Comparison of ENCODE assay signal across 15 cellular contexts in genomic region chr5:135045488-135045887, GRCh38. TPM values are rescaled to one million over a fixed set of nuclear protein-coding genes. Genes with fewer than 3 reads are reported as not detected.
DNase-seq lines count a peak whose midpoint lies in the region; ATAC-seq, FAIRE-seq and TF ChIP-seq lines count a peak whose summit lies in the region.
"Had no signal": no experiment of that assay in that cellular context is flagged by ENCODE, and none has a peak within 500 bp of the region (broad histone marks: within the 10 kb centered on the region; RNA-seq: fewer than 3 reads in every experiment).

No MANE protein-coding gene starts in this region.

- no peak for DNase-seq in A549 (ENCODE audit: low read depth in 1 of 2, low spot score in 1 of 2)
- DNase-seq in Karpas-422 = no peak
- DNase-seq in K562 (ENCODE audit: extremely low read depth in 1 of 4, low spot score in 3 of 4) = no peak
- no peak for DNase-seq in neuronal stem cell (ENCODE audit: low spot score)
- DNase-seq in NCI-H1417 (lab: John Stamatoyannopoulos, UW) = no peak
- no peak for DNase-seq in NCI-H69 (lab: John Stamatoyannopoulos, UW)
- DNase-seq in HuH-7.5 (ENCODE audit: low spot score) = no peak
- DNase-seq: C1 segment of cervical spinal cord; CD4-positive, alpha-beta T cell; DND-41; GF-D8; IMR-90; KG1 had no signal

- H3K9ac ChIP-seq in Karpas-422 (ENCODE audit: low read length) (peak overlapping the region; percentile 53), K562 (ENCODE audit: insufficient read depth in 1 of 2, low read depth in 2 of 2, low read length in 2 of 2) (no peak overlapping the region), neuronal stem cell (ENCODE audit: low read depth, low read length, poor library complexity) (peak overlapping the region; percentile 57)

- H2AK5ac ChIP-seq in neuronal stem cell (ENCODE audit: low read depth, low read length) = no peak overlapping the region

- no peak overlapping the region for H2BK120ac ChIP-seq in neuronal stem cell (ENCODE audit: low read depth, low read length)

- no peak overlapping the region for H4K91ac ChIP-seq in neuronal stem cell (ENCODE audit: low read depth, low read length, poor library complexity)

- CTCF ChIA-PET in A549 (lab: Yijun Ruan, JAX) = interaction anchor here (1.0 kb wide), 1 partner anchor 122 kb away, joined by 3 read pairs; no protein-coding TSS in a partner anchor
- CTCF ChIA-PET in K562 (lab: Yijun Ruan, JAX; ENCODE audit: low intra/inter-chr PET ratio) = no interaction called here

- in situ Hi-C loops in K562 (cut with MboI) = no loop called here

- H4K8ac ChIP-seq in neuronal stem cell (ENCODE audit: low read depth, low read length) = no peak overlapping the region

- no peaks in the 10 kb centered on the region for H3K79me1 ChIP-seq in neuronal stem cell (ENCODE audit: low read depth, low read length)

- no peak overlapping the region for H3K23ac ChIP-seq in neuronal stem cell (ENCODE audit: low read depth, low read length, poor library complexity)

- POLR2A ChIA-PET in A549 (lab: Yijun Ruan, JAX) (no interaction called here), K562 (lab: Yijun Ruan, JAX) (interaction anchor here (0.6 to 1.1 kb wide), 2 partner anchors 13 to 47 kb away, joined by 3 to 4 read pairs; no protein-coding TSS in a partner anchor)

- H3K27me3 ChIP-seq in Karpas-422 (ENCODE audit: low read length) (no peaks in the 10 kb centered on the region), K562 (ENCODE audit: control insufficient read depth in 2 of 2, insufficient read depth in 2 of 2, low read length in 2 of 2) (no peaks in the 10 kb centered on the region), neuronal stem cell (ENCODE audit: control insufficient read depth in 3 of 3, insufficient read depth in 3 of 3, low read depth in 1 of 3, low read length in 3 of 3) (peaks cover 19 to 98% (median 77%) of the 10 kb centered on the region in 3 experiments)

- no peak overlapping the region for H3K18ac ChIP-seq in neuronal stem cell (ENCODE audit: low read length)

- H3K4me2 ChIP-seq in A549 = no peak overlapping the region
- H3K4me2 ChIP-seq in Karpas-422 (ENCODE audit: low read depth, low read length, poor library complexity, severe bottlenecking) = peak overlapping the region; percentile 27
- H3K4me2 ChIP-seq in K562 (ENCODE audit: insufficient read depth, low read length) = no peak overlapping the region
- no peak overlapping the region for H3K4me2 ChIP-seq in neuronal stem cell (ENCODE audit: insufficient read depth, low read length, poor library complexity, severe bottlenecking)

- H3K79me2 ChIP-seq in Karpas-422 (ENCODE audit: low read length) (no peaks in the 10 kb centered on the region), K562 (ENCODE audit: control insufficient read depth, insufficient read depth, low read length) (no peaks in the 10 kb centered on the region)

- no peaks in the 10 kb centered on the region for H3K9me1 ChIP-seq in K562 (ENCODE audit: control insufficient read depth, insufficient read depth, low read length)

- intact Hi-C loops in K562 (cut with micrococcal nuclease) = no loop called here

- H2BK15ac ChIP-seq in neuronal stem cell (ENCODE audit: low read length) = no peak overlapping the region

- FAIRE-seq in A549 (lab: Jason Lieb, UNC) (no peak), K562 (lab: Jason Lieb, UNC) (no peak)

- H2BK5ac ChIP-seq in neuronal stem cell (ENCODE audit: low read length) = no peak overlapping the region

- H3K36me3 ChIP-seq in Karpas-422 (ENCODE audit: insufficient read depth, low read length) (no peaks in the 10 kb centered on the region), K562 (ENCODE audit: control insufficient read depth, insufficient read depth, low read length) (no peaks in the 10 kb centered on the region), neuronal stem cell (replicated peaks in 1 of 2; ENCODE audit: control insufficient read depth in 2 of 2, insufficient read depth in 2 of 2, low read length in 2 of 2) (no peaks in the 10 kb centered on the region)

- no peak for TF ChIP-seq CTCF in A549 (IDR thresholded peaks at IDR 0.05)
- no peak for TF ChIP-seq CTCF in K562 (IDR thresholded peaks at IDR 0.05 in 2 of 3, conservative IDR thresholded peaks at IDR 0.05 in 1 of 3; ENCODE audit: insufficient read depth in 2 of 3, low read depth in 1 of 3, low read length in 3 of 3)

- H2AFZ ChIP-seq in Karpas-422 (ENCODE audit: low read length) = no peak overlapping the region
- H2AFZ ChIP-seq in K562 (ENCODE audit: low read depth, low read length) = no peak overlapping the region
- H2AFZ ChIP-seq in neuronal stem cell (ENCODE audit: low read length) = no peak overlapping the region

- no peaks in the 10 kb centered on the region for H4K20me1 ChIP-seq in Karpas-422 (ENCODE audit: insufficient read depth, low read depth, low read length)
- no peaks in the 10 kb centered on the region for H4K20me1 ChIP-seq in K562 (replicated peaks; ENCODE audit: control insufficient read depth, insufficient read depth, low read length)

- no peak overlapping the region for H2BK12ac ChIP-seq in neuronal stem cell (ENCODE audit: low read length)

- H3K9me2 ChIP-seq in Karpas-422 (replicated peaks; ENCODE audit: insufficient read depth, low read length) = no peaks in the 10 kb centered on the region

- BruUV-seq in K562 (replicated peaks; lab: Mats Ljungman, UMichigan) = no TSS peak

- H3K4ac ChIP-seq in neuronal stem cell (ENCODE audit: low read length) = no peak overlapping the region

- H3K27ac ChIP-seq in A549 (no peak overlapping the region), Karpas-422 (ENCODE audit: low read length) (peak overlapping the region; percentile 88), K562 (ENCODE audit: extremely low read depth, low read depth, low read length) (no peak overlapping the region), neuronal stem cell (replicated peaks; ENCODE audit: low read length) (no peak overlapping the region)

- TF ChIP-seq POLR2A in A549 (IDR thresholded peaks at IDR 0.05; ENCODE audit: low read length) = no peak
- no peak for TF ChIP-seq POLR2A in K562 (conservative IDR thresholded peaks at IDR 0.05)

- TF ChIP-seq EP300 in A549 (IDR thresholded peaks at IDR 0.05) (no peak), K562 (IDR thresholded peaks at IDR 0.05; ENCODE audit: low read length) (no peak)

- no peak overlapping the region for H3K14ac ChIP-seq in neuronal stem cell (ENCODE audit: low read length)

- ATAC-seq in A549 (no peak), K562 (no peak)
- ATAC-seq: HCT116 had no signal

- no peak overlapping the region for H3K4me3 ChIP-seq in A549
- H3K4me3 ChIP-seq in Karpas-422 (ENCODE audit: low read length) = no peak overlapping the region
- no peak overlapping the region for H3K4me3 ChIP-seq in K562
- peak overlapping the region in 1 of 2 donors; percentile 27 for H3K4me3 ChIP-seq in neuronal stem cell (ENCODE audit: low read length in 2 of 2)

- H3K4me1 ChIP-seq in A549 (no peaks in the 10 kb centered on the region), Karpas-422 (ENCODE audit: low read length) (peaks cover 92% of the 10 kb centered on the region), K562 (replicated peaks in 1 of 2; ENCODE audit: control insufficient read depth in 2 of 2, insufficient read depth in 2 of 2, low read length in 2 of 2) (peaks cover 0 to 12% of the 10 kb centered on the region in 2 experiments; a peak in 3 of 5 replicates), neuronal stem cell (ENCODE audit: control insufficient read depth in 2 of 2, insufficient read depth in 1 of 2, low read depth in 1 of 2, low read length in 2 of 2) (peaks cover 0 to 18% of the 10 kb centered on the region in 2 donors)

- TF ChIP-seq RAD21 in A549 (conservative IDR thresholded peaks at IDR 0.05 in 1 of 2, IDR thresholded peaks at IDR 0.05 in 1 of 2) = no peak
- no peak for TF ChIP-seq RAD21 in K562 (CRISPR knock-in tag; conservative IDR thresholded peaks at IDR 0.05 in 1 of 2, IDR thresholded peaks at IDR 0.05 in 1 of 2)

- no peaks in the 10 kb centered on the region for H3K9me3 ChIP-seq in A549
- H3K9me3 ChIP-seq in Karpas-422 (ENCODE audit: low read length) = no peaks in the 10 kb centered on the region
- no peaks in the 10 kb centered on the region for H3K9me3 ChIP-seq in K562 (replicated peaks; ENCODE audit: control insufficient read depth, insufficient read depth, low read depth, low read length)
- H3K9me3 ChIP-seq in neuronal stem cell (replicated peaks in 1 of 2; ENCODE audit: control insufficient read depth in 2 of 2, insufficient read depth in 1 of 2, low read depth in 1 of 2, low read length in 2 of 2) = no peaks in the 10 kb centered on the region

TF ChIP-seq in A549, 52 proteins besides CTCF, POLR2A, EP300 and RAD21 (continues in another document):
- TF ChIP-seq RARB (CRISPR knock-in tag; IDR thresholded peaks at IDR 0.05) (no peak), EHMT2 (IDR thresholded peaks at IDR 0.05; ENCODE audit: low read depth) (no peak)

TF ChIP-seq in K562, 482 proteins besides CTCF, POLR2A, EP300 and RAD21 (continues in another document):
- TF ChIP-seq ZFP36 (IDR thresholded peaks at IDR 0.05; ENCODE audit: low read depth, low read length, partially characterized antibody) = peak; percentile 95

RNA-seq across cellular contexts. Expression of gene PITX1, which starts 11.5 kb away (rescaled TPM):
- polyA plus RNA-seq in A549 (2011; rRNA removed) = 9.7 and 11.1 TPM in 2 replicates
- polyA plus RNA-seq in A549 (2012; cell fraction: cytosol; rRNA removed) = 25.5 and 35.0 TPM in 2 replicates
- polyA plus RNA-seq in A549 (2012; cell fraction: nucleus; rRNA removed) = 20.7 and 41.2 TPM in 2 replicates
- 15.8 to 17.1 TPM (median 16.7 TPM) in 3 replicates for polyA plus RNA-seq in A549 (2017; fragmentation: RNase III; extraction: RNeasy Plus Mini Kit Qiagen cat#74134 plus additional on column Dnase treatment)
- 3.9 and 4.9 TPM in 2 replicates for polyA minus RNA-seq in A549 (2011; rRNA and poly(A)+ RNA removed)
- total RNA-seq in Karpas-422 (2014; rRNA removed; shearing (Covaris generic); ENCODE audit: low replicate concordance) = 173 and 469 TPM in 2 replicates
- total RNA-seq in K562 (2011; cell fraction: chromatin; rRNA removed; ENCODE audit: low replicate concordance) = 10.2 and 35.6 TPM in 2 replicates
- total RNA-seq in K562 (2011; cell fraction: nucleolus; rRNA removed) = 39.9 and 42.6 TPM in 2 replicates
- total RNA-seq in K562 (2011; cell fraction: nucleoplasm; rRNA removed) = 19.5 and 26.3 TPM in 2 replicates
- total RNA-seq in K562 (2014; rRNA removed) = 59.8 and 73.9 TPM in 2 replicates
- 2.3 and 3.1 TPM in 2 replicates for total RNA-seq in K562 (2014; rRNA removed; fragmentation: Illumina TruSeq; extraction: Trizol)
- total RNA-seq in K562 (2015; rRNA removed; fragmentation: Illumina TruSeq; extraction: Trizol) = 24.9 and 25.3 TPM in 2 replicates
- total RNA-seq in K562 (2021) = 88.2 and 90.4 TPM in 2 replicates
- 30.8 and 50.1 TPM in 2 replicates for polyA plus RNA-seq in K562 (2011; rRNA removed)
- polyA plus RNA-seq in K562 (2011; cell fraction: cytosol; rRNA removed) = 91.0 and 189 TPM in 2 replicates
- 68.1 and 94.4 TPM in 2 replicates for polyA plus RNA-seq in K562 (2011; cell fraction: nucleus; rRNA removed)
- 34.0 and 38.0 TPM in 2 replicates for polyA plus RNA-seq in K562 (2012)
- polyA plus RNA-seq in K562 (2014; fragmentation: Illumina TruSeq; extraction: Trizol) = 7.4 and 35.6 TPM in 2 replicates
- polyA plus RNA-seq in K562 (2014; fragmentation: Nextera tagmentation; extraction: Ambion mirVana) = under 1 TPM; 0.13 to 0.17 TPM
- 58.7 and 64.6 TPM in 2 replicates for polyA plus RNA-seq in K562 (2014; rRNA removed)
- 12.0 and 21.7 TPM in 2 replicates for polyA minus RNA-seq in K562 (2011; rRNA and poly(A)+ RNA removed)
- polyA minus RNA-seq in K562 (2011; cell fraction: cytosol; rRNA and poly(A)+ RNA removed) = 56.3 and 80.4 TPM in 2 replicates
- 21.8 and 31.4 TPM in 2 replicates for polyA minus RNA-seq in K562 (2011; cell fraction: nucleus; rRNA and poly(A)+ RNA removed)
- 0.17 TPM for polyA plus RNA-seq in neuronal stem cell (2013, experiment 1 of 2)
- 0.14 TPM for polyA plus RNA-seq in neuronal stem cell (2013, experiment 2 of 2)
- total RNA-seq: B cell; CD4-positive, alpha-beta T cell had no signal

Comparison
In these comparisons a context has a peak if more than half of its experiments do, and no peak if none do; other contexts are left out.
1. H3K9ac ChIP-seq: peak in Karpas-422 (single experiment) and neuronal stem cell (single experiment); none in K562 (0 of 2).
2. Of the 35 proteins assayed by ChIP-seq in both K562 and A549: peak only in K562: none; only in A549: none; in both: ZFP36; in neither: 34.